ENCODE assay signal across 8 cellular contexts in the genomic region with DNA sequence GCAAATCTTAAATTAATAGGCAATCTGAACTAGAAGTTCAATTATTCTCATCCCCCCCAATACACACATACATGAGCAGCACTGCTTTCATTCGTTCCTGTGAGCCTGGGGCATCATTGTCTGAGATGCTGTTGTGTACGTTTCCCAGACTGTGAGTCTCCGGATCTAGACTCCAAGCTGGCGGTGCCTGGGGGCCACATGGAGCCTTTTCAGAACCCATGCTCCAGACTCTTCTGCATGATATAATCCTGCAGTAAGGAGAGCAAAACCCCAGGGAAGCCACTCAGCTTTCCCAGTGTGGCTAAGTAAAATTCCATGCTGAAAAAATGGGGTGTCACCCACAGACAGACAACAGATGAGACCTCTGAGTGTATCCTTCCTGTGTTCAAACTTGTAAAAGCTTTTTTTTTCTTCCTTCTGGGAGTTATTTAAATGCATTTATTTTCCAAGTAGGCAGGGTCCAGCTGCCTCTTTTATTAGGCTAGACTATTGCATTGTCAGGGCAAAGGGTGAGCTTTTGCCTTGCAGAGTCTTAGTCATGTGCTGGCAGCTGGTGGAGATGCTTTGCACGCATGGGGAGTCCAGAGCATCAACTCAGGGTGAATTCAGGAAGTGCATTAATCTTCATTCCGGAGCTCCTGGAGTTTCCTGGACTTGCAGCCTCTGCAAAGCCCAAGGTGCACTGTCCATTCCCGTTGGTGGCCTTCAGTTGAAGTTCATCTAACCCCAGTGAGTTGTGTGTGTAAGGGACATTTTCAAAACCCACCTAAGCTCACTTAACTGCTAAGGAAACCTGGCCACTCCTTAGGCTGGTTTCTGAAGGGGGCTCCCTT.
DNase-seq lines count a peak whose midpoint lies in the region; ATAC-seq and TF ChIP-seq lines count a peak whose summit lies in the region.

No MANE protein-coding gene starts in this region.

- TF ChIP-seq POLR2A in adrenal gland (IDR thresholded peaks at IDR 0.05) = no peak

- intact Hi-C loops in adrenal gland (cut with DNase I) = no loop called here

- H3K4me1 ChIP-seq in adrenal gland (replicated peaks in 1 of 2) (peaks cover 0 to 4% of the 10 kb centered on the region in 2 donors), neutrophil (ENCODE audit: control insufficient read depth in 1 of 2, insufficient read depth in 1 of 2, low read depth in 1 of 2, low read length in 1 of 2) (peaks cover 63 to 67% of the 10 kb centered on the region in 2 experiments)

- TF ChIP-seq CTCF in adrenal gland (IDR thresholded peaks at IDR 0.05) (no peak), neutrophil (IDR thresholded peaks at IDR 0.05) (no peak), coronary artery (IDR thresholded peaks at IDR 0.05) (no peak)

- DNase-seq in adrenal gland = peak in 6 of 7 donors; percentile 24 to 62 (median 55)
- DNase-seq in coronary artery (ENCODE audit: low spot score) = no peak
- no peak for DNase-seq in DMS114 treated with DMSO at 0.1 percent for 48 hours (lab: John Stamatoyannopoulos, UW; ENCODE audit: unreplicated experiment)
- DNase-seq in stimulated activated CD4-positive, alpha-beta T cell treated with anti-CD3 and anti-CD28 coated beads, Interleukin-2, amount 100 ng/mL, for 48 hours = no peak

- ATAC-seq in GM18519 (IDR thresholded peaks at IDR 0.05; ENCODE audit: low FRiP score, unreplicated experiment) (peak; percentile 50), HG03060 (IDR thresholded peaks at IDR 0.05; ENCODE audit: low read depth, unreplicated experiment) (peak; percentile 32), HG02840 (IDR thresholded peaks at IDR 0.05; ENCODE audit: low FRiP score, unreplicated experiment) (no peak)

- H3K4me3 ChIP-seq in adrenal gland (no peak overlapping the region), neutrophil (ENCODE audit: low read depth in 1 of 2, low read length in 1 of 2) (peak overlapping the region in 1 of 2 experiments; percentile 44), coronary artery (no peak overlapping the region)

- WGBS in adrenal gland, 4 donors = 53 to 67% (median 61%) methylated on average over 5 to 7 of the region's 7 CpGs

- no peaks in the 10 kb centered on the region for H3K36me3 ChIP-seq in adrenal gland (replicated peaks in 1 of 2)
- H3K36me3 ChIP-seq in neutrophil = no peaks in the 10 kb centered on the region

- H3K9me3 ChIP-seq in adrenal gland (replicated peaks in 1 of 3) (no peaks in the 10 kb centered on the region), neutrophil (no peaks in the 10 kb centered on the region)

- no peaks in the 10 kb centered on the region for H3K27me3 ChIP-seq in adrenal gland
- H3K27me3 ChIP-seq in neutrophil = no peaks in the 10 kb centered on the region

- H3K27ac ChIP-seq in adrenal gland (peak overlapping the region in 1 of 5 donors; percentile 72), neutrophil (peak overlapping the region; percentile 97), coronary artery (no peak overlapping the region)

Comparison
In these comparisons a context has a peak if more than half of its experiments do, and no peak if none do; other contexts are left out.
1. DNase-seq: peak in adrenal gland (6 of 7); none in coronary artery (single experiment), DMS114 treated with DMSO at 0.1 percent for 48 hours (single experiment) and stimulated activated CD4-positive, alpha-beta T cell treated with anti-CD3 and anti-CD28 coated beads, Interleukin-2, amount 100 ng/mL, for 48 hours (0 of 2).